In the genomic region with DNA sequence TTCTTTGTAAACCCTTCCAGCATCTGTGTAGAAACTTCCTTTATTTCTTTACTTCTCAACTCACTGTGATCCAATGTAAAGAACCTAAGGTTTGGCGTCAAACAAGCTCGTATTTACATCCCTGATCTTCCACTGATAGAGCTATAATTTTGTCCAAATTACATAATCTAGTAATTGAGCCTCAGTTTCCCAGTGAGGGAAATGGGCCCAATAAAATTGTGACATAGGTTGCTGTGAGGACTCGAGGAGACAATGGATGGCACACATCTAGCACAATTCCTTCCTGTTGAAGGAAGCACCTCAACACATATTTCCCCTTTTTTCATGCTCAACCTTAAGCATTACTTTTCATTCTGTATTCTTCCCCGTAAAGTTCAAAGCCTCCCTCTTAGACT, we compare ENCODE assay signal across 40 cellular contexts.
"Had no signal": no experiment of that assay in that cellular context is flagged by ENCODE, and none has a peak within 500 bp of the region (broad histone marks: within the 10 kb centered on the region; RNA-seq: fewer than 3 reads in every experiment).

No MANE protein-coding gene starts in this region.

- H3K9me3 Mint-ChIP-seq: activated B cell treated with CpG ODN at 0.5 μM for 24 hours; activated CD4-positive, alpha-beta memory T cell treated with anti-CD3 and anti-CD28 coated beads for 36 hours; activated naive CD4-positive, alpha-beta T cell treated with anti-CD3 and anti-CD28 coated beads, Interleukin-2, amount 50 U/mL, for 24 hours; activated naive CD8-positive, alpha-beta T cell treated with anti-CD3 and anti-CD28 coated beads, Interleukin-2, amount 10 ng/mL, durations not matched to agents 7 days and 5 days; activated T-cell treated with anti-CD3 and anti-CD28 coated beads, Interleukin-2, amount 50 U/mL, for 72 hours; activated T-helper 17 cell treated with anti-CD3 and anti-CD28 coated beads, Interleukin-2, amount 50 U/mL, for 72 hours; T-cell had no signal

- H3K27ac ChIP-seq: ascending aorta, Peyer's patch, SJSA1, VCaP had no signal

- H3K27me3 Mint-ChIP-seq: activated CD4-positive, alpha-beta memory T cell treated with anti-CD3 and anti-CD28 coated beads for 36 hours; activated CD8-positive, alpha-beta memory T cell treated with anti-CD3 and anti-CD28 coated beads, Interleukin-2, amount 10 ng/mL, durations not matched to agents 7 days and 5 days; activated naive CD4-positive, alpha-beta T cell treated with anti-CD3 and anti-CD28 coated beads, Interleukin-2, amount 50 U/mL, for 24 hours; activated naive CD8-positive, alpha-beta T cell treated with anti-CD3 and anti-CD28 coated beads, Interleukin-2, amount 10 ng/mL, durations not matched to agents 7 days and 5 days; activated T-helper 17 cell treated with anti-CD3 and anti-CD28 coated beads, Interleukin-2, amount 50 U/mL, for 72 hours; T-cell had no signal

- H3K9me3 ChIP-seq: ascending aorta, Peyer's patch, SJSA1, SK-N-SH had no signal

- H3K4me2 ChIP-seq: SK-N-SH had no signal

- H3K4me1 Mint-ChIP-seq: activated B cell treated with CpG ODN at 0.5 μM for 24 hours; activated CD8-positive, alpha-beta memory T cell treated with anti-CD3 and anti-CD28 coated beads, Interleukin-2, amount 10 ng/mL, durations not matched to agents 7 days and 5 days; activated naive CD4-positive, alpha-beta T cell treated with anti-CD3 and anti-CD28 coated beads, Interleukin-2, amount 50 U/mL, for 24 hours; activated naive CD8-positive, alpha-beta T cell treated with anti-CD3 and anti-CD28 coated beads, Interleukin-2, amount 10 ng/mL, durations not matched to agents 7 days and 5 days; activated T-helper 17 cell treated with anti-CD3 and anti-CD28 coated beads, Interleukin-2, amount 50 U/mL, for 72 hours; T-cell had no signal

- H3K27ac Mint-ChIP-seq: activated B cell treated with CpG ODN at 0.5 μM for 24 hours; activated CD4-positive, alpha-beta memory T cell treated with anti-CD3 and anti-CD28 coated beads for 36 hours; activated CD8-positive, alpha-beta memory T cell treated with anti-CD3 and anti-CD28 coated beads, Interleukin-2, amount 10 ng/mL, durations not matched to agents 7 days and 5 days; activated naive CD4-positive, alpha-beta T cell treated with anti-CD3 and anti-CD28 coated beads, Interleukin-2, amount 50 U/mL, for 24 hours; activated naive CD8-positive, alpha-beta T cell treated with anti-CD3 and anti-CD28 coated beads, Interleukin-2, amount 10 ng/mL, durations not matched to agents 7 days and 5 days; activated T-helper 17 cell treated with anti-CD3 and anti-CD28 coated beads, Interleukin-2, amount 50 U/mL, for 72 hours; T-cell had no signal

- H3K4me3 Mint-ChIP-seq: activated B cell treated with CpG ODN at 0.5 μM for 24 hours; activated CD4-positive, alpha-beta memory T cell treated with anti-CD3 and anti-CD28 coated beads for 36 hours; activated CD8-positive, alpha-beta memory T cell treated with anti-CD3 and anti-CD28 coated beads, Interleukin-2, amount 10 ng/mL, durations not matched to agents 7 days and 5 days; activated naive CD4-positive, alpha-beta T cell treated with anti-CD3 and anti-CD28 coated beads, Interleukin-2, amount 50 U/mL, for 24 hours; activated naive CD8-positive, alpha-beta T cell treated with anti-CD3 and anti-CD28 coated beads, Interleukin-2, amount 10 ng/mL, durations not matched to agents 7 days and 5 days; activated T-cell treated with anti-CD3 and anti-CD28 coated beads, Interleukin-2, amount 50 U/mL, for 72 hours; activated T-helper 17 cell treated with anti-CD3 and anti-CD28 coated beads, Interleukin-2, amount 50 U/mL, for 72 hours; T-cell had no signal

- H3K4me3 ChIP-seq: ascending aorta, MG63, Peyer's patch, SJSA1 had no signal

- H3K4me1 ChIP-seq: ascending aorta, Peyer's patch had no signal

- ATAC-seq: activated CD8-positive, alpha-beta memory T cell treated with anti-CD3 and anti-CD28 coated beads, Interleukin-2, amount 10 ng/mL, durations not matched to agents 7 days and 5 days; activated T-cell treated with anti-CD3 and anti-CD28 coated beads, Interleukin-2, amount 50 U/mL, for 72 hours; activated T-helper 17 cell treated with anti-CD3 and anti-CD28 coated beads, Interleukin-2, amount 50 U/mL, for 72 hours; PC-3; T-cell had no signal

- H3K36me3 ChIP-seq: ascending aorta, MG63, Peyer's patch, SJSA1 had no signal

- H3K36me3 Mint-ChIP-seq: activated CD4-positive, alpha-beta memory T cell treated with anti-CD3 and anti-CD28 coated beads for 36 hours; activated CD8-positive, alpha-beta memory T cell treated with anti-CD3 and anti-CD28 coated beads, Interleukin-2, amount 10 ng/mL, durations not matched to agents 7 days and 5 days; activated naive CD8-positive, alpha-beta T cell treated with anti-CD3 and anti-CD28 coated beads, Interleukin-2, amount 10 ng/mL, durations not matched to agents 7 days and 5 days had no signal

- H3K27me3 ChIP-seq: ascending aorta, MG63, Peyer's patch had no signal

- DNase-seq: activated B cell treated with CpG ODN at 0.5 μM for 24 hours; activated CD4-positive, alpha-beta memory T cell treated with anti-CD3 and anti-CD28 coated beads for 36 hours; activated CD4-positive, alpha-beta T cell treated with anti-CD3 and anti-CD28 coated beads for 4 hours; activated CD4-positive, alpha-beta T cell treated with anti-CD3 and anti-CD28 coated beads, Interleukin-2, amount 50 U/mL, for 1 hour; activated CD4-positive, CD25-positive, alpha-beta regulatory T cell treated with anti-CD3 and anti-CD28 coated beads, Interleukin-2, amount 50 U/mL, for 72 hours; activated CD8-positive, alpha-beta memory T cell treated with anti-CD3 and anti-CD28 coated beads for 24 hours; activated CD8-positive, alpha-beta memory T cell treated with anti-CD3 and anti-CD28 coated beads, Interleukin-2, amount 10 ng/mL, durations not matched to agents 7 days and 5 days; activated CD8-positive, alpha-beta memory T cell treated with anti-CD3 and anti-CD28 coated beads, Interleukin-2, amount 50 U/mL, for 48 hours; activated effector memory CD4-positive, alpha-beta T cell treated with anti-CD3 and anti-CD28 coated beads, Interleukin-2, amount 50 U/mL, for 16 hours; activated naive CD4-positive, alpha-beta T cell; activated naive CD8-positive, alpha-beta T cell treated with anti-CD3 and anti-CD28 coated beads, Interleukin-2, amount 10 ng/mL, durations not matched to agents 7 days and 5 days; activated T-cell treated with anti-CD3 and anti-CD28 coated beads, Interleukin-2, amount 50 U/mL, for 72 hours; amygdala; Kasumi-1; KG1; MG63; NCI-H1048; NCI-H1105 treated with DMSO at 0.1 percent for 48 hours; NCI-H1436; NCI-H1694; NCI-H1930; NCI-H2081 treated with DMSO at 0.1 percent for 48 hours; NCI-H226; NCI-H446 treated with DMSO at 0.1 percent for 48 hours; NCI-H526; NCI-H748 treated with DMSO at 0.1 percent for 48 hours; NK-92 treated with Interleukin-12 subunit alpha and Interleukin-12 subunit beta, amount 100 ng/mL, for 24 hours; PC-3; Peyer's patch; RPMI8226; SHP77 treated with DMSO at 0.1 percent for 48 hours; SK-N-SH; T-cell; T-helper 2 cell; T-helper 9 cell had no signal

- H3K9ac ChIP-seq: SK-N-SH had no signal
